Comparison of ENCODE assay signal across 1 cellular context in the genomic region with DNA sequence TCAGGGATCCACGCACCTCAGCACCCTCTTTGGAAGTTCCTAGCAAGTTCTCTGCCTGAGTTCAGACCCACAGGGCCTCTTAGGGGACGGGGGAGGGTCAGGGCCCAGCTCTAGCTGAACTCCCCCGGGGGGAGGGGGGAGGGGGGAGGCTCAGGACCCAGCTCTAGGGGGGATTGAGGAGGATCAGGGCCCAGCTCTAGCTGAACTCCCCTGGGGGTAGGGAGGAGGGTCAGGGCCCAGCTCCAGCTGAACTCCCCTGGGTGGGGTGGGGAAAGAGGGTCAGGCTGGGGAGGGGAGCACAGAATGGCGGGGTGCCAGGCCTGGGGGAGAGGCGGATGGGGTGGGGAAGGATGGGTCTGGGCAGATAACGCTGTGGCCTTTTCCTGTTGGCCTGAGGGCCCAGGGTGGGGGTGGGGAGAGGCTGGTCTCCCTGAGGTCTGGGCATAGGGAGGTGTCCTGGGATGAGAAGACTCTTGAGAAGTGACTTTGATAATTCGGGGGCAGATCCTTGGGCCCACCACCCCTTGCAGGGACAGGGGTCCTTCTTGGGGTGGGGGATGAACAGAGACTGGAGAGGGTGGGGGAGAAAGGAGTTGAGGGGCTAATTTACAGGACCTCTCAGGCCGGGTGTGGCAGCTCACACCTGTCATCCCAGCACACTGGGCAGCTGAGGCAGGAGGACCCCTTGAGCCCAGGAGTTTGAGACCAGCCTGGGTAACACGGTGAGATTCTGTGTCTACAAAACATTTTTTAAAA.
TF ChIP-seq lines count a peak whose summit lies in the region.

No MANE protein-coding gene starts in this region.

TF ChIP-seq in K562, 482 proteins besides CTCF, POLR2A, EP300 and RAD21 (continued from another document and continues in another):
- TF ChIP-seq, protein P1, sequence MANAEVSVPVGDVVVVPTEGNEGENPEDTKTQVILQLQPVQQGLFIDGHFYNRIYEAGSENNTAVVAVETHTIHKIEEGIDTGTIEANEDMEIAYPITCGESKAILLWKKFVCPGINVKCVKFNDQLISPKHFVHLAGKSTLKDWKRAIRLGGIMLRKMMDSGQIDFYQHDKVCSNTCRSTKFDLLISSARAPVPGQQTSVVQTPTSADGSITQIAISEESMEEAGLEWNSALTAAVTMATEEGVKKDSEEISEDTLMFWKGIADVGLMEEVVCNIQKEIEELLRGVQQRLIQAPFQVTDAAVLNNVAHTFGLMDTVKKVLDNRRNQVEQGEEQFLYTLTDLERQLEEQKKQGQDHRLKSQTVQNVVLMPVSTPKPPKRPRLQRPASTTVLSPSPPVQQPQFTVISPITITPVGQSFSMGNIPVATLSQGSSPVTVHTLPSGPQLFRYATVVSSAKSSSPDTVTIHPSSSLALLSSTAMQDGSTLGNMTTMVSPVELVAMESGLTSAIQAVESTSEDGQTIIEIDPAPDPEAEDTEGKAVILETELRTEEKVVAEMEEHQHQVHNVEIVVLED (CRISPR knock-in tag; IDR thresholded peaks at IDR 0.05): no peak
- TF ChIP-seq ZNF740 (CRISPR knock-in tag; IDR thresholded peaks at IDR 0.05) (no peak), ZNF740 (tag; IDR thresholded peaks at IDR 0.05) (no peak; a peak in 1 of 4 replicates), EZH2 (IDR thresholded peaks at IDR 0.05; ENCODE audit: borderline replicate concordance, low read depth, low read length) (no peak), YY1 (IDR thresholded peaks at IDR 0.05; ENCODE audit: borderline replicate concordance in 1 of 3, control insufficient read depth in 1 of 3, extremely low read depth in 1 of 3, insufficient read depth in 3 of 3, insufficient read length in 1 of 3, insufficient replicate concordance in 2 of 3, low read depth in 1 of 3, low read length in 2 of 3) (peak in 2 of 3 experiments; percentile 28 to 62), SPI1 (IDR thresholded peaks at IDR 0.05; ENCODE audit: borderline replicate concordance, low read depth, low read length) (no peak), ZKSCAN1 (IDR thresholded peaks at IDR 0.05; ENCODE audit: low read depth, low read length) (no peak), ZNF431 (CRISPR knock-in tag; IDR thresholded peaks at IDR 0.05) (no peak), ZNF239 (CRISPR knock-in tag; IDR thresholded peaks at IDR 0.05) (no peak), CAMTA2 (CRISPR knock-in tag; conservative IDR thresholded peaks at IDR 0.05) (no peak), MEF2A (IDR thresholded peaks at IDR 0.05; ENCODE audit: control insufficient read depth, low read depth, low read length) (no peak), ESRRA (IDR thresholded peaks at IDR 0.05; ENCODE audit: borderline replicate concordance, low read depth) (no peak), ELK3 (CRISPR knock-in tag; IDR thresholded peaks at IDR 0.05) (no peak), NFE2 (IDR thresholded peaks at IDR 0.05; ENCODE audit: low read depth) (peak; percentile 4; the same call in 1 of the 2 replicates), SETDB1 (IDR thresholded peaks at IDR 0.05; ENCODE audit: low read length) (no peak), POLR3G (IDR thresholded peaks at IDR 0.05; ENCODE audit: extremely low read depth, insufficient read length, insufficient replicate concordance) (no peak), PPARD (CRISPR knock-in tag; IDR thresholded peaks at IDR 0.05) (no peak), SRSF1 (IDR thresholded peaks at IDR 0.05; ENCODE audit: low read depth, low read length) (no peak), MBD2 (IDR thresholded peaks at IDR 0.05; ENCODE audit: borderline replicate concordance, low read depth) (peak; percentile 70), ZNF197 (CRISPR knock-in tag; IDR thresholded peaks at IDR 0.05; ENCODE audit: low read depth) (no peak), MTA3 (IDR thresholded peaks at IDR 0.05; ENCODE audit: borderline replicate concordance) (no peak; the same call in 1 of the 2 replicates), CCAR2 (IDR thresholded peaks at IDR 0.05; ENCODE audit: low read depth, low read length) (no peak), ZNF780A (CRISPR knock-in tag; IDR thresholded peaks at IDR 0.05) (no peak), NR2C2 (CRISPR knock-in tag; IDR thresholded peaks at IDR 0.05) (no peak), NR2C2 (tag; IDR thresholded peaks at IDR 0.05) (peak; percentile 76), GTF3C2 (IDR thresholded peaks at IDR 0.05; ENCODE audit: borderline replicate concordance, extremely low read depth, insufficient read length) (no peak), BRF1 (IDR thresholded peaks at IDR 0.05; ENCODE audit: borderline replicate concordance, extremely low read depth, insufficient read length) (no peak), SIRT6 (IDR thresholded peaks at IDR 0.05; ENCODE audit: low read depth, low read length) (no peak), GATA2 (CRISPR knock-in tag; IDR thresholded peaks at IDR 0.05) (peak; percentile 23; the same call in 1 of the 2 replicates), EHMT2 (IDR thresholded peaks at IDR 0.05) (no peak), TRIM28 (IDR thresholded peaks at IDR 0.05) (no peak), RAD51 (IDR thresholded peaks at IDR 0.05; ENCODE audit: borderline replicate concordance, low read depth) (no peak), POLR3A (IDR thresholded peaks at IDR 0.05; ENCODE audit: borderline replicate concordance, extremely low read depth, insufficient read depth, insufficient read length) (no peak), FOXJ3 (CRISPR knock-in tag; IDR thresholded peaks at IDR 0.05) (no peak), HOXB6 (CRISPR knock-in tag; IDR thresholded peaks at IDR 0.05; ENCODE audit: borderline replicate concordance) (no peak), RBM17 (IDR thresholded peaks at IDR 0.05; ENCODE audit: borderline replicate concordance, low read depth, low read length) (no peak), PHF21A (IDR thresholded peaks at IDR 0.05; ENCODE audit: borderline replicate concordance, low read depth) (no peak), BRD9 (IDR thresholded peaks at IDR 0.05; ENCODE audit: low read depth, partially characterized antibody) (no peak)
- TF ChIP-seq, protein P2, sequence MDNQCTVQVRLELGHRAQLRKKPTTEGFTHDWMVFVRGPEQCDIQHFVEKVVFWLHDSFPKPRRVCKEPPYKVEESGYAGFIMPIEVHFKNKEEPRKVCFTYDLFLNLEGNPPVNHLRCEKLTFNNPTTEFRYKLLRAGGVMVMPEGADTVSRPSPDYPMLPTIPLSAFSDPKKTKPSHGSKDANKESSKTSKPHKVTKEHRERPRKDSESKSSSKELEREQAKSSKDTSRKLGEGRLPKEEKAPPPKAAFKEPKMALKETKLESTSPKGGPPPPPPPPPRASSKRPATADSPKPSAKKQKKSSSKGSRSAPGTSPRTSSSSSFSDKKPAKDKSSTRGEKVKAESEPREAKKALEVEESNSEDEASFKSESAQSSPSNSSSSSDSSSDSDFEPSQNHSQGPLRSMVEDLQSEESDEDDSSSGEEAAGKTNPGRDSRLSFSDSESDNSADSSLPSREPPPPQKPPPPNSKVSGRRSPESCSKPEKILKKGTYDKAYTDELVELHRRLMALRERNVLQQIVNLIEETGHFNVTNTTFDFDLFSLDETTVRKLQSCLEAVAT (IDR thresholded peaks at IDR 0.05): 0 out of 4 replicates have a peak, but pooled peaks of 1 of the 2 experiments have one; percentile 16
- TF ChIP-seq, protein P3, sequence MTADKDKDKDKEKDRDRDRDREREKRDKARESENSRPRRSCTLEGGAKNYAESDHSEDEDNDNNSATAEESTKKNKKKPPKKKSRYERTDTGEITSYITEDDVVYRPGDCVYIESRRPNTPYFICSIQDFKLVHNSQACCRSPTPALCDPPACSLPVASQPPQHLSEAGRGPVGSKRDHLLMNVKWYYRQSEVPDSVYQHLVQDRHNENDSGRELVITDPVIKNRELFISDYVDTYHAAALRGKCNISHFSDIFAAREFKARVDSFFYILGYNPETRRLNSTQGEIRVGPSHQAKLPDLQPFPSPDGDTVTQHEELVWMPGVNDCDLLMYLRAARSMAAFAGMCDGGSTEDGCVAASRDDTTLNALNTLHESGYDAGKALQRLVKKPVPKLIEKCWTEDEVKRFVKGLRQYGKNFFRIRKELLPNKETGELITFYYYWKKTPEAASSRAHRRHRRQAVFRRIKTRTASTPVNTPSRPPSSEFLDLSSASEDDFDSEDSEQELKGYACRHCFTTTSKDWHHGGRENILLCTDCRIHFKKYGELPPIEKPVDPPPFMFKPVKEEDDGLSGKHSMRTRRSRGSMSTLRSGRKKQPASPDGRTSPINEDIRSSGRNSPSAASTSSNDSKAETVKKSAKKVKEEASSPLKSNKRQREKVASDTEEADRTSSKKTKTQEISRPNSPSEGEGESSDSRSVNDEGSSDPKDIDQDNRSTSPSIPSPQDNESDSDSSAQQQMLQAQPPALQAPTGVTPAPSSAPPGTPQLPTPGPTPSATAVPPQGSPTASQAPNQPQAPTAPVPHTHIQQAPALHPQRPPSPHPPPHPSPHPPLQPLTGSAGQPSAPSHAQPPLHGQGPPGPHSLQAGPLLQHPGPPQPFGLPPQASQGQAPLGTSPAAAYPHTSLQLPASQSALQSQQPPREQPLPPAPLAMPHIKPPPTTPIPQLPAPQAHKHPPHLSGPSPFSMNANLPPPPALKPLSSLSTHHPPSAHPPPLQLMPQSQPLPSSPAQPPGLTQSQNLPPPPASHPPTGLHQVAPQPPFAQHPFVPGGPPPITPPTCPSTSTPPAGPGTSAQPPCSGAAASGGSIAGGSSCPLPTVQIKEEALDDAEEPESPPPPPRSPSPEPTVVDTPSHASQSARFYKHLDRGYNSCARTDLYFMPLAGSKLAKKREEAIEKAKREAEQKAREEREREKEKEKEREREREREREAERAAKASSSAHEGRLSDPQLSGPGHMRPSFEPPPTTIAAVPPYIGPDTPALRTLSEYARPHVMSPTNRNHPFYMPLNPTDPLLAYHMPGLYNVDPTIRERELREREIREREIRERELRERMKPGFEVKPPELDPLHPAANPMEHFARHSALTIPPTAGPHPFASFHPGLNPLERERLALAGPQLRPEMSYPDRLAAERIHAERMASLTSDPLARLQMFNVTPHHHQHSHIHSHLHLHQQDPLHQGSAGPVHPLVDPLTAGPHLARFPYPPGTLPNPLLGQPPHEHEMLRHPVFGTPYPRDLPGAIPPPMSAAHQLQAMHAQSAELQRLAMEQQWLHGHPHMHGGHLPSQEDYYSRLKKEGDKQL (CRISPR knock-in tag; IDR thresholded peaks at IDR 0.05; ENCODE audit: borderline replicate concordance): no peak
- TF ChIP-seq, protein P4, sequence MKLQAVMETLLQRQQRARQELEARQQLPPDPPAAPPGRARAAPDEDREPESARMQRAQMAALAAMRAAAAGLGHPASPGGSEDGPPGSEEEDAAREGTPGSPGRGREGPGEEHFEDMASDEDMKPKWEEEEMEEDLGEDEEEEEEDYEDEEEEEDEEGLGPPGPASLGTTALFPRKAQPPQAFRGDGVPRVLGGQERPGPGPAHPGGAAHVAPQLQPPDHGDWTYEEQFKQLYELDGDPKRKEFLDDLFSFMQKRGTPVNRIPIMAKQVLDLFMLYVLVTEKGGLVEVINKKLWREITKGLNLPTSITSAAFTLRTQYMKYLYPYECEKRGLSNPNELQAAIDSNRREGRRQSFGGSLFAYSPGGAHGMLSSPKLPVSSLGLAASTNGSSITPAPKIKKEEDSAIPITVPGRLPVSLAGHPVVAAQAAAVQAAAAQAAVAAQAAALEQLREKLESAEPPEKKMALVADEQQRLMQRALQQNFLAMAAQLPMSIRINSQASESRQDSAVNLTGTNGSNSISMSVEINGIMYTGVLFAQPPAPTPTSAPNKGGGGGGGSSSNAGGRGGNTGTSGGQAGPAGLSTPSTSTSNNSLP (IDR thresholded peaks at IDR 0.05; ENCODE audit: borderline replicate concordance, low read depth, low read length): no peak
- TF ChIP-seq, protein P5, sequence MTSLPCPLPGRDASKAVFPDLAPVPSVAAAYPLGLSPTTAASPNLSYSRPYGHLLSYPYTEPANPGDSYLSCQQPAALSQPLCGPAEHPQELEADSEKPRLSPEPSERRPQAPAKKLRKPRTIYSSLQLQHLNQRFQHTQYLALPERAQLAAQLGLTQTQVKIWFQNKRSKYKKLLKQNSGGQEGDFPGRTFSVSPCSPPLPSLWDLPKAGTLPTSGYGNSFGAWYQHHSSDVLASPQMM (CRISPR knock-in tag; IDR thresholded peaks at IDR 0.05): no peak
- TF ChIP-seq, protein P6, sequence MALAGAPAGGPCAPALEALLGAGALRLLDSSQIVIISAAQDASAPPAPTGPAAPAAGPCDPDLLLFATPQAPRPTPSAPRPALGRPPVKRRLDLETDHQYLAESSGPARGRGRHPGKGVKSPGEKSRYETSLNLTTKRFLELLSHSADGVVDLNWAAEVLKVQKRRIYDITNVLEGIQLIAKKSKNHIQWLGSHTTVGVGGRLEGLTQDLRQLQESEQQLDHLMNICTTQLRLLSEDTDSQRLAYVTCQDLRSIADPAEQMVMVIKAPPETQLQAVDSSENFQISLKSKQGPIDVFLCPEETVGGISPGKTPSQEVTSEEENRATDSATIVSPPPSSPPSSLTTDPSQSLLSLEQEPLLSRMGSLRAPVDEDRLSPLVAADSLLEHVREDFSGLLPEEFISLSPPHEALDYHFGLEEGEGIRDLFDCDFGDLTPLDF (CRISPR knock-in tag; IDR thresholded peaks at IDR 0.05): no peak
